8 cellular contexts compared by ENCODE assay signal in the genomic region with DNA sequence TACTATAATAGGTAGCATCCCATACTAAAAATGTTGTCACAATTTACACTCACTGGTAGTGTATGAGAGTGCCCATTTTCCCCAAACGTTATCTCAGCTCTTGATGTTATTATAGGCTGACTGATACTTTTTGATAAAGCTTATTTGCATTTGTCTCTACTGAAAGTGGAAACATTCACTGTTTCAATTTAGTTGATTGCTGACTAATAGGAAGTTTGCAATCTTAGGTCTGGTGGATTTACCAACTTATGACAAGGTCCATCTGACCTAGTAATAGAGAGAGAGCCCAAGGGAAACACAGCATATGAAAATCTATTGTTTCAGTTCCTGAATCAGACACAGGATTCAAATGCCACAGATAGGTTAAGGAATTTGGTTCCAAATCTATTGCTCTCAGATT.
DNase-seq lines count a peak whose midpoint lies in the region; ATAC-seq, FAIRE-seq and TF ChIP-seq lines count a peak whose summit lies in the region.
"Not testable (repeated sequence)": the region's sequence is repeated elsewhere in the genome, so short reads cannot be mapped to it uniquely, and the experiment has no call there.

No MANE protein-coding gene starts in this region.

- H3K4me1 Mint-ChIP-seq in activated CD4-positive, alpha-beta T cell treated with anti-CD3 and anti-CD28 coated beads for 36 hours = not testable (repeated sequence)
- peaks cover 16% of the 10 kb centered on the region for H3K4me1 Mint-ChIP-seq in memory B cell

- H3K4me1 ChIP-seq in aorta (ENCODE audit: control insufficient read depth in 1 of 2, insufficient read depth in 2 of 2, low read length in 2 of 2) = not testable (repeated sequence)

- H3K27ac ChIP-seq in aorta (ENCODE audit: low read depth in 1 of 2, low read length in 2 of 2) = not testable (repeated sequence)

- not testable (repeated sequence) for H3K4me3 Mint-ChIP-seq in activated CD4-positive, alpha-beta T cell treated with anti-CD3 and anti-CD28 coated beads for 36 hours; memory B cell

- H3K27ac Mint-ChIP-seq in activated CD4-positive, alpha-beta T cell treated with anti-CD3 and anti-CD28 coated beads for 36 hours = not testable (repeated sequence)
- H3K27ac Mint-ChIP-seq in memory B cell = peak overlapping the region; percentile 47

- H3K4me3 ChIP-seq in NB4 (ENCODE audit: low read depth, low read length); aorta (ENCODE audit: low read length in 2 of 2): not testable (repeated sequence)

- H3K27me3 ChIP-seq in aorta (ENCODE audit: control insufficient read depth in 1 of 2, insufficient read depth in 2 of 2, low read length in 1 of 2) = not testable (repeated sequence)

- not testable (repeated sequence) for H3K36me3 ChIP-seq in aorta (ENCODE audit: control insufficient read depth in 1 of 2, insufficient read depth in 2 of 2, low read length in 1 of 2)

- DNase-seq in GM03348 (ENCODE audit: low spot score) = peak; percentile 30
- peak; percentile 0 for DNase-seq in GM19239 (ENCODE audit: insufficient read length, low spot score)
- DNase-seq in NB4 (ENCODE audit: low read depth) = peak; percentile 28
- not testable (repeated sequence) for DNase-seq in activated CD4-positive, alpha-beta T cell treated with anti-CD3 and anti-CD28 coated beads for 36 hours; aorta
- DNase-seq in fibroblast of gingiva (ENCODE audit: low read depth) = peak; percentile 74
- DNase-seq in memory B cell (ENCODE audit: low spot score in 2 of 2) = peak in 1 of 2 donors; percentile 9

- CTCF ChIA-PET in activated CD4-positive, alpha-beta T cell treated with anti-CD3 and anti-CD28 coated beads for 36 hours (lab: Charles Lee) = not testable (repeated sequence)

- FAIRE-seq in GM19239 (lab: Jason Lieb, UNC) = not testable (repeated sequence)

- WGBS in aorta, 2 donors = 8 to 18% methylated on average over 1 of the region's 1 CpG

- intact Hi-C loops in activated CD4-positive, alpha-beta T cell treated with anti-CD3 and anti-CD28 coated beads for 36 hours (cut with DNase I, micrococcal nuclease); aorta (cut with DNase I): not testable (repeated sequence)

- H3K36me3 Mint-ChIP-seq in activated CD4-positive, alpha-beta T cell treated with anti-CD3 and anti-CD28 coated beads for 36 hours (ENCODE audit: low read depth); memory B cell: not testable (repeated sequence)

- POLR2A ChIA-PET in activated CD4-positive, alpha-beta T cell treated with anti-CD3 and anti-CD28 coated beads for 36 hours (lab: Charles Lee) = not testable (repeated sequence)

- not testable (repeated sequence) for H3K27me3 Mint-ChIP-seq in activated CD4-positive, alpha-beta T cell treated with anti-CD3 and anti-CD28 coated beads for 36 hours; memory B cell

- ATAC-seq in HG02981 (IDR thresholded peaks at IDR 0.05; ENCODE audit: unreplicated experiment) (peak; percentile 59), memory B cell (ENCODE audit: low read depth) (peak; percentile 90), aorta (ENCODE audit: low FRiP score) (peak; percentile 51)
- ATAC-seq in activated CD4-positive, alpha-beta T cell treated with anti-CD3 and anti-CD28 coated beads for 36 hours = peak; percentile 44

- not testable (repeated sequence) for TF ChIP-seq POLR2A in NB4 (IDR thresholded peaks at IDR 0.05; ENCODE audit: extremely low read depth, insufficient read length)

- H3K9me3 Mint-ChIP-seq in activated CD4-positive, alpha-beta T cell treated with anti-CD3 and anti-CD28 coated beads for 36 hours (ENCODE audit: low read depth); memory B cell: not testable (repeated sequence)

- not testable (repeated sequence) for H3K9me3 ChIP-seq in aorta (ENCODE audit: control insufficient read depth, low read length)

- TF ChIP-seq CTCF in NB4 (IDR thresholded peaks at IDR 0.05; ENCODE audit: low read depth, low read length) = not testable (repeated sequence)
